8 cellular contexts compared by ENCODE assay signal in the genomic region with DNA sequence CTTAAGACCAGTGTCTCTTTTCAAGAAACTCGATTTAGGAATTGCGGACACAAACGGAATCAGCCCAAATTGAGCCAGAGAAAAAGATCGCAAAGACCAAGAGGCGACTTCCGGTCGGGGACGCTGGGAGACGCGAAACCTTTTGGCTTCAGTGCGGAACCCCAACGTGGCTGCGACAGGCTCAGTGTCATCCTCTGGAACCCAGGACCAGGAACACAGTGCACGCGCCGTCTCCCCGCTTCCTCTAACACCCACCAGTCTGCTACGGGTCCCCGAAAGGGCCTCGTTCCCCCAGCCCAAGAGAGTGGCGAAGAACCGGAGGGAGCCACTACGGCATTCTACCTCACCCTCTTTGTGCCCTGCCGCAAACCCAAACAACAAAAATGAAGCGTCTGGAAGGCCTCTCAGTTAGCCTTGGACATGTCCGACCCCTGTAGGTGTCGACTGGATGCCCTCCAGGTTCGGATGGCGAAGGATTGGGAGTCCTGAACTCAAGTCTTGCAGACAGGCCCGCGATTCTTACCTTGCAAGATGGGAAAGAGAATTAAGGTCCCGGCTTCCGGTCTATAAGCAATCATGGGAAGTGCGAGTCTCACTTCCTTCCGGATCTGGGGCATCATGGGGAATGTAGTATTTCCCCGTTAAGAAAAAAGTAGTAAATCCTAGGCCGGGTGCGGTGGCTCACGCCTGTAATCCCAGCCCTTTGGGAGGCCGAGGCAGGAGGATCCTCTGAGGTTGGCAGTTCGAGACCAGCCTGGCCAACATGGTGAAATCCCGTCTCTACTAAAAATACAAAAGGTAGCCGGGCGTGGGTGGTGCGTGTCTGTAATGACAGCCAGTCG. TPM values are rescaled to one million over a fixed set of nuclear protein-coding genes. Genes with fewer than 3 reads are reported as not detected.
A peak's percentile ranks its signal among the peaks of the same experiment; 100 is the strongest.
DNase-seq lines count a peak whose midpoint lies in the region; ATAC-seq and TF ChIP-seq lines count a peak whose summit lies in the region.

A gene (minus strand): TSS at position 542 of the 842 bp plus-strand sequence. CDS start 949 bp downstream, outside the sequence.

- peak within 1 kb of the TSS; percentile 60 for H3K4me3 ChIP-seq in hepatocyte

- no peaks in the 10 kb centered on the region for H3K9me2 ChIP-seq in hepatocyte (replicated peaks; ENCODE audit: insufficient read depth)

- H3K79me2 ChIP-seq in hepatocyte: peaks cover 22% of the 10 kb centered on the region

- H4K20me1 ChIP-seq in hepatocyte (ENCODE audit: insufficient read depth, poor library complexity, severe bottlenecking): peaks cover 15% of the 10 kb centered on the region

- TF ChIP-seq CTCF in GM13977 (IDR thresholded peaks at IDR 0.05; ENCODE audit: extremely low read depth, insufficient read depth, missing control alignments) (no peak), hepatocyte (IDR thresholded peaks at IDR 0.05; ENCODE audit: poor library complexity) (no peak)

- peak within 1 kb of the TSS; percentile 94 for H3K27ac ChIP-seq in hepatocyte

- H2AFZ ChIP-seq in hepatocyte: peak within 1 kb of the TSS; percentile 50

- 12% methylated on average over 46 of the region's 46 CpGs for WGBS in hepatocyte (ENCODE audit: low lambda C conversion rate, missing lambda C conversion rate)

- H3K27me3 ChIP-seq in hepatocyte: no peaks in the 10 kb centered on the region

- H3K9me3 ChIP-seq in hepatocyte (ENCODE audit: low read depth): no peaks in the 10 kb centered on the region

- H3K36me3 ChIP-seq in hepatocyte (replicated peaks; ENCODE audit: insufficient read depth, low read depth): peaks cover 4% of the 10 kb centered on the region

- peaks cover 13% of the 10 kb centered on the region for H3K4me1 ChIP-seq in hepatocyte (ENCODE audit: insufficient read depth)

- DNase-seq in GM13977 (ENCODE audit: low spot score) (peak; percentile 84), NCI-H1930 (lab: John Stamatoyannopoulos, UW) (peak; percentile 85 to 89), T-helper 9 cell (peak; percentile 57), astrocyte of the hippocampus (ENCODE audit: low read depth, low spot score) (peak; percentile 94), hepatocyte (ENCODE audit: low spot score) (peak; percentile 93), renal cortical epithelial cell (ENCODE audit: low read depth) (peak; percentile 94)

- peak within 1 kb of the TSS; percentile 84 for H3K4me2 ChIP-seq in hepatocyte

- in situ Hi-C loops in GM13977 (cut with MboI; ENCODE audit: low pct_unique_long_range_greater_than_20kb, low sequenced_read_pairs, unreplicated experiment): no loop called here

- ATAC-seq in HG02885 (IDR thresholded peaks at IDR 0.05; ENCODE audit: poor library complexity, unreplicated experiment): peak; percentile 84
- ATAC-seq in GM18520 (IDR thresholded peaks at IDR 0.05; ENCODE audit: unreplicated experiment): no peak

RNA-seq across cellular contexts. Expression of the gene that starts here (rescaled TPM):
- total RNA-seq in hepatocyte (1,682 and 1,816 TPM in 2 replicates), renal cortical epithelial cell (964 and 1,672 TPM in 2 replicates)
- 279 and 281 TPM in 2 replicates for polyA plus RNA-seq in hepatocyte
